8 cellular contexts compared by ENCODE assay signal in genomic region chr19:19515764-19516519, GRCh38. TPM values are rescaled to one million over a fixed set of nuclear protein-coding genes. Genes with fewer than 3 reads are reported as not detected.
A peak's percentile ranks its signal among the peaks of the same experiment; 100 is the strongest.
DNase-seq lines count a peak whose midpoint lies in the region; ATAC-seq and TF ChIP-seq lines count a peak whose summit lies in the region.

Gene NDUFA13, plus strand, starts transcription at chr19:19516225. Its CDS starts 14 bp downstream, at chr19:19516239.

- ATAC-seq in GM18505 (IDR thresholded peaks at IDR 0.05; ENCODE audit: unreplicated experiment) (peak; percentile 93), HG02973 (IDR thresholded peaks at IDR 0.05; ENCODE audit: unreplicated experiment) (peak; percentile 90)

- DNase-seq in NCI-H2029 (lab: John Stamatoyannopoulos, UW) (peak; percentile 84), ascending aorta (ENCODE audit: low spot score in 2 of 2) (peak; percentile 75 to 97), hepatocyte (ENCODE audit: low spot score) (peak; percentile 93), vagina (ENCODE audit: extremely low spot score in 2 of 2) (peak in 1 of 2 donors; percentile 92)
- peak; percentile 93 for DNase-seq in T-helper 2 cell treated with Interferon-gamma antibody and Interleukin-4, amounts not matched to agents 5 μg/mL and 100 μg/mL, for 36 hours (ENCODE audit: low spot score)

- peaks cover 10% of the 10 kb centered on the region for H3K4me1 Mint-ChIP-seq in T-helper 2 cell treated with Interferon-gamma antibody and Interleukin-4, amounts not matched to agents 5 μg/mL and 100 μg/mL, for 36 hours (ENCODE audit: low read depth)

- peak; percentile 94 for TF ChIP-seq POLR2A in GM18505 (IDR thresholded peaks at IDR 0.05; ENCODE audit: borderline replicate concordance, extremely low read depth, insufficient read depth, insufficient read length)
- TF ChIP-seq POLR2A in vagina (IDR thresholded peaks at IDR 0.05) = peak in 1 of 2 donors; percentile 44

- H3K4me3 ChIP-seq in ascending aorta = peak within 1 kb of the TSS; percentile 83 to 87
- H3K4me3 ChIP-seq in hepatocyte = peak within 1 kb of the TSS; percentile 88
- H3K4me3 ChIP-seq in rectal smooth muscle tissue (ENCODE audit: low read length) = peak within 1 kb of the TSS; percentile 86
- peak within 1 kb of the TSS; percentile 56 to 69 for H3K4me3 ChIP-seq in vagina

- H3K4me1 ChIP-seq in ascending aorta = peaks cover 6 to 14% of the 10 kb centered on the region in 2 donors
- peaks cover 15% of the 10 kb centered on the region for H3K4me1 ChIP-seq in hepatocyte (ENCODE audit: insufficient read depth)
- H3K4me1 ChIP-seq in rectal smooth muscle tissue (ENCODE audit: control insufficient read depth, insufficient read depth, low read length) = peaks cover 5% of the 10 kb centered on the region
- H3K4me1 ChIP-seq in vagina = peaks cover 37% of the 10 kb centered on the region

- no peaks in the 10 kb centered on the region for H3K9me2 ChIP-seq in hepatocyte (replicated peaks; ENCODE audit: insufficient read depth)

- H3K4me3 Mint-ChIP-seq in T-helper 2 cell treated with Interferon-gamma antibody and Interleukin-4, amounts not matched to agents 5 μg/mL and 100 μg/mL, for 36 hours = peak within 1 kb of the TSS; percentile 94

- H3K27me3 Mint-ChIP-seq in T-helper 2 cell treated with Interferon-gamma antibody and Interleukin-4, amounts not matched to agents 5 μg/mL and 100 μg/mL, for 36 hours (ENCODE audit: low read depth) = no peaks in the 10 kb centered on the region

- peaks cover 21% of the 10 kb centered on the region for H3K36me3 Mint-ChIP-seq in T-helper 2 cell treated with Interferon-gamma antibody and Interleukin-4, amounts not matched to agents 5 μg/mL and 100 μg/mL, for 36 hours (ENCODE audit: low read depth)

- H3K36me3 ChIP-seq in ascending aorta = peaks cover 0 to 8% of the 10 kb centered on the region in 2 donors
- no peaks in the 10 kb centered on the region for H3K36me3 ChIP-seq in hepatocyte (replicated peaks; ENCODE audit: insufficient read depth, low read depth)
- peaks cover 3% of the 10 kb centered on the region for H3K36me3 ChIP-seq in rectal smooth muscle tissue (ENCODE audit: control insufficient read depth, insufficient read depth, low read length)
- H3K36me3 ChIP-seq in vagina = no peaks in the 10 kb centered on the region

- H3K9me3 ChIP-seq in ascending aorta = no peaks in the 10 kb centered on the region
- H3K9me3 ChIP-seq in hepatocyte (ENCODE audit: low read depth) = no peaks in the 10 kb centered on the region
- H3K9me3 ChIP-seq in vagina = no peaks in the 10 kb centered on the region

- WGBS in hepatocyte (ENCODE audit: low lambda C conversion rate, missing lambda C conversion rate) = 6% methylated on average over 45 of the region's 57 CpGs

- no peaks in the 10 kb centered on the region for H3K9me3 Mint-ChIP-seq in T-helper 2 cell treated with Interferon-gamma antibody and Interleukin-4, amounts not matched to agents 5 μg/mL and 100 μg/mL, for 36 hours

- H3K27me3 ChIP-seq in ascending aorta (no peaks in the 10 kb centered on the region), hepatocyte (no peaks in the 10 kb centered on the region), rectal smooth muscle tissue (ENCODE audit: control insufficient read depth, insufficient read depth, low read length) (no peaks in the 10 kb centered on the region), vagina (no peaks in the 10 kb centered on the region)

- H3K9ac ChIP-seq in rectal smooth muscle tissue (ENCODE audit: low read length) = peak within 1 kb of the TSS; percentile 84

- H3K27ac Mint-ChIP-seq in T-helper 2 cell treated with Interferon-gamma antibody and Interleukin-4, amounts not matched to agents 5 μg/mL and 100 μg/mL, for 36 hours = peak within 1 kb of the TSS; percentile 94

- H4K20me1 ChIP-seq in hepatocyte (ENCODE audit: insufficient read depth, poor library complexity, severe bottlenecking) = no peaks in the 10 kb centered on the region

- H3K27ac ChIP-seq in ascending aorta (peak within 1 kb of the TSS; percentile 75 to 80), hepatocyte (peak within 1 kb of the TSS; percentile 93), rectal smooth muscle tissue (ENCODE audit: low read depth, low read length) (peak within 1 kb of the TSS; percentile 91), vagina (peak within 1 kb of the TSS; percentile 80)

- intact Hi-C loops in ascending aorta (cut with DNase I) = loop anchor here (10.0 kb wide), 1 partner anchor 321 kb away; the partner anchor contains the start of genes BORCS8 and RFXANK
- intact Hi-C loops in vagina (cut with DNase I) = no loop called here

- peak within 1 kb of the TSS; percentile 93 for H3K4me2 ChIP-seq in hepatocyte

- TF ChIP-seq CTCF in ascending aorta (IDR thresholded peaks at IDR 0.05) = no peak
- no peak for TF ChIP-seq CTCF in hepatocyte (IDR thresholded peaks at IDR 0.05; ENCODE audit: poor library complexity)
- TF ChIP-seq CTCF in vagina (IDR thresholded peaks at IDR 0.05) = no peak

- H3K79me2 ChIP-seq in hepatocyte = peaks cover 48% of the 10 kb centered on the region

- H2AFZ ChIP-seq in hepatocyte = peak within 1 kb of the TSS; percentile 93

RNA-seq across cellular contexts. Expression of gene NDUFA13, which starts in this region (rescaled TPM):
- total RNA-seq in ascending aorta = 12.7 TPM
- total RNA-seq in hepatocyte = 46.3 and 80.4 TPM in 2 replicates
- polyA plus RNA-seq in hepatocyte = 598 and 615 TPM in 2 replicates
- 47.9 TPM for total RNA-seq in vagina
